Comparison of ENCODE assay signal across 8 cellular contexts in genomic region chr4:8159522-8160232, GRCh38. TPM values are rescaled to one million over a fixed set of nuclear protein-coding genes. Genes with fewer than 3 reads are reported as not detected.
DNase-seq lines count a peak whose midpoint lies in the region; ATAC-seq, FAIRE-seq and TF ChIP-seq lines count a peak whose summit lies in the region.

No MANE protein-coding gene starts in this region.

- DNase-seq in activated T-cell treated with anti-CD3 and anti-CD28 coated beads, Interleukin-2, amount 50 U/mL, for 72 hours = no peak
- DNase-seq in activated T-cell treated with anti-CD3 and anti-CD28 coated beads for 4 hours (no peak), K562 (ENCODE audit: extremely low read depth in 1 of 4, low spot score in 3 of 4) (no peak), lower lobe of right lung (peak; percentile 24)
- no peak for DNase-seq in stimulated activated CD4-positive, alpha-beta T cell treated with anti-CD3 and anti-CD28 coated beads, Interleukin-15, amount 100 ng/mL, for 24 hours

- H3K9me1 ChIP-seq in K562 (ENCODE audit: control insufficient read depth, insufficient read depth, low read length) = no peaks in the 10 kb centered on the region

- H3K36me3 ChIP-seq in K562 (ENCODE audit: control insufficient read depth, insufficient read depth, low read length) (no peaks in the 10 kb centered on the region), lower lobe of right lung (no peaks in the 10 kb centered on the region), urinary bladder (ENCODE audit: insufficient read depth) (no peaks in the 10 kb centered on the region)

- no peaks in the 10 kb centered on the region for H3K9me3 ChIP-seq in K562 (replicated peaks; ENCODE audit: control insufficient read depth, insufficient read depth, low read depth, low read length)
- no peaks in the 10 kb centered on the region for H3K9me3 ChIP-seq in lower lobe of right lung

- no peak for FAIRE-seq in K562 (lab: Jason Lieb, UNC)

- no peaks in the 10 kb centered on the region for H3K36me3 Mint-ChIP-seq in activated T-cell treated with anti-CD3 and anti-CD28 coated beads, Interleukin-2, amount 50 U/mL, for 72 hours (ENCODE audit: insufficient read depth in 2 of 2)

- ATAC-seq in activated T-cell treated with anti-CD3 and anti-CD28 coated beads, Interleukin-2, amount 50 U/mL, for 72 hours (replicated peaks in 1 of 2) = no peak
- ATAC-seq in K562 = no peak
- ATAC-seq in lower lobe of right lung = no peak
- no peak for ATAC-seq in HG02870 (IDR thresholded peaks at IDR 0.05; ENCODE audit: unreplicated experiment)
- ATAC-seq in GM18502 (IDR thresholded peaks at IDR 0.05; ENCODE audit: poor library complexity, unreplicated experiment) = no peak

- H2AFZ ChIP-seq in K562 (ENCODE audit: low read depth, low read length) = peak overlapping the region; percentile 98

- peak overlapping the region in 1 of 2 experiments; percentile 85; a peak in 2 of 4 replicates for H3K9ac ChIP-seq in K562 (ENCODE audit: insufficient read depth in 1 of 2, low read depth in 2 of 2, low read length in 2 of 2)

- H3K4me3 Mint-ChIP-seq in activated T-cell treated with anti-CD3 and anti-CD28 coated beads, Interleukin-2, amount 50 U/mL, for 72 hours = peak overlapping the region; percentile 61 to 96

- H3K9me3 Mint-ChIP-seq in activated T-cell treated with anti-CD3 and anti-CD28 coated beads, Interleukin-2, amount 50 U/mL, for 72 hours = no peaks in the 10 kb centered on the region

- H3K27ac ChIP-seq in K562 (ENCODE audit: extremely low read depth, low read depth, low read length) (no peak overlapping the region), lower lobe of right lung (peak overlapping the region; percentile 76), urinary bladder (ENCODE audit: low read depth) (no peak overlapping the region)

- no peak for TF ChIP-seq RAD21 in K562 (CRISPR knock-in tag; conservative IDR thresholded peaks at IDR 0.05 in 1 of 2, IDR thresholded peaks at IDR 0.05 in 1 of 2)

- CTCF ChIA-PET in K562 (lab: Yijun Ruan, JAX; ENCODE audit: low intra/inter-chr PET ratio) = no interaction called here

- H3K27me3 ChIP-seq in K562 (ENCODE audit: control insufficient read depth in 2 of 2, insufficient read depth in 2 of 2, low read length in 2 of 2) (peaks cover 18 to 72% of the 10 kb centered on the region in 2 experiments; a peak in 4 of 5 replicates), lower lobe of right lung (ENCODE audit: low read depth) (peaks cover 12% of the 10 kb centered on the region)

- no TSS peak for BruUV-seq in K562 (replicated peaks; lab: Mats Ljungman, UMichigan)

- intact Hi-C loops in K562 (cut with micrococcal nuclease) (no loop called here), lower lobe of right lung (cut with DNase I) (no loop called here)

- 16% methylated on average over 15 of the region's 15 CpGs for WGBS in K562 (ENCODE audit: insufficient coverage, low coverage, missing lambda C conversion rate)
- WGBS in urinary bladder = 26% methylated on average over 15 of the region's 15 CpGs

- H4K20me1 ChIP-seq in K562 (replicated peaks; ENCODE audit: control insufficient read depth, insufficient read depth, low read length) = peaks cover 6% of the 10 kb centered on the region

- TF ChIP-seq POLR2A in K562 (conservative IDR thresholded peaks at IDR 0.05) = no peak

- TF ChIP-seq CTCF in K562 (IDR thresholded peaks at IDR 0.05 in 2 of 3, conservative IDR thresholded peaks at IDR 0.05 in 1 of 3; ENCODE audit: insufficient read depth in 2 of 3, low read depth in 1 of 3, low read length in 3 of 3) (no peak), lower lobe of right lung (IDR thresholded peaks at IDR 0.05) (no peak)

- peaks cover 7% of the 10 kb centered on the region for H3K27me3 Mint-ChIP-seq in activated T-cell treated with anti-CD3 and anti-CD28 coated beads, Interleukin-2, amount 50 U/mL, for 72 hours (ENCODE audit: low read depth)

- TF ChIP-seq EP300 in K562 (IDR thresholded peaks at IDR 0.05; ENCODE audit: low read length) = no peak

- peaks cover 4% of the 10 kb centered on the region for H3K4me1 Mint-ChIP-seq in activated T-cell treated with anti-CD3 and anti-CD28 coated beads, Interleukin-2, amount 50 U/mL, for 72 hours (ENCODE audit: low read depth)

- in situ Hi-C loops in K562 (cut with MboI) = loop anchor here (10.0 kb wide), 1 partner anchor 245 kb away; no protein-coding TSS in a partner anchor

- POLR2A ChIA-PET in K562 (lab: Yijun Ruan, JAX) = interaction anchor here (0.5 to 0.7 kb wide), 4 partner anchors 77 to 515 kb away, joined by 3 to 5 read pairs (median 3); no protein-coding TSS in a partner anchor

- H3K79me2 ChIP-seq in K562 (ENCODE audit: control insufficient read depth, insufficient read depth, low read length) = no peaks in the 10 kb centered on the region

- H3K27ac Mint-ChIP-seq in activated T-cell treated with anti-CD3 and anti-CD28 coated beads, Interleukin-2, amount 50 U/mL, for 72 hours = no peak overlapping the region

- peak overlapping the region; percentile 40; the same call in 1 of the 2 replicates for H3K4me3 ChIP-seq in K562
- H3K4me3 ChIP-seq in lower lobe of right lung = peak overlapping the region; percentile 83
- peak overlapping the region; percentile 65 for H3K4me3 ChIP-seq in urinary bladder (ENCODE audit: low read depth, low read length)

- H3K4me2 ChIP-seq in K562 (ENCODE audit: insufficient read depth, low read length) = peak overlapping the region; percentile 88

- H3K4me1 ChIP-seq in K562 (replicated peaks in 1 of 2; ENCODE audit: control insufficient read depth in 2 of 2, insufficient read depth in 2 of 2, low read length in 2 of 2) (peaks cover 0 to 22% of the 10 kb centered on the region in 2 experiments; a peak in 2 of 5 replicates), lower lobe of right lung (peaks cover 20% of the 10 kb centered on the region), urinary bladder (ENCODE audit: insufficient read depth) (peaks cover 4% of the 10 kb centered on the region)

TF ChIP-seq in K562, 482 proteins besides CTCF, POLR2A, EP300 and RAD21 (continues in another document):
- TF ChIP-seq FOXA1 (IDR thresholded peaks at IDR 0.05; ENCODE audit: borderline replicate concordance) (no peak), HBP1 (CRISPR knock-in tag; IDR thresholded peaks at IDR 0.05) (no peak), ELF1 (tag; IDR thresholded peaks at IDR 0.05) (no peak)

RNA-seq across cellular contexts. Expression of gene ABLIM2, which starts 1.1 kb away (rescaled TPM):
- total RNA-seq in activated T-cell treated with anti-CD3 and anti-CD28 coated beads, Interleukin-2, amount 50 U/mL, for 72 hours = under 1 TPM; 0.34 to 0.60 TPM
- total RNA-seq in K562 (2011; cell fraction: chromatin; rRNA removed; ENCODE audit: low replicate concordance) = not detected in 2 replicates
- total RNA-seq in K562 (2011; cell fraction: nucleolus; rRNA removed) = not detected in 2 replicates
- not detected in 2 replicates for total RNA-seq in K562 (2011; cell fraction: nucleoplasm; rRNA removed)
- not detected in 2 replicates for total RNA-seq in K562 (2014; rRNA removed)
- total RNA-seq in K562 (2014; rRNA removed; fragmentation: Illumina TruSeq; extraction: Trizol) = not detected in 2 replicates
- not detected in 2 replicates for total RNA-seq in K562 (2015; rRNA removed; fragmentation: Illumina TruSeq; extraction: Trizol)
- total RNA-seq in K562 (2021) = not detected in 2 replicates
- polyA plus RNA-seq in K562 (2011; rRNA removed) = not detected in 2 replicates
- not detected in 2 replicates for polyA plus RNA-seq in K562 (2011; cell fraction: cytosol; rRNA removed)
- not detected in 2 replicates for polyA plus RNA-seq in K562 (2011; cell fraction: nucleus; rRNA removed)
- not detected in 2 replicates for polyA plus RNA-seq in K562 (2012)
- polyA plus RNA-seq in K562 (2014; fragmentation: Illumina TruSeq; extraction: Trizol) = not detected in 2 replicates
- polyA plus RNA-seq in K562 (2014; fragmentation: Nextera tagmentation; extraction: Ambion mirVana) = not detected
- not detected in 2 replicates for polyA plus RNA-seq in K562 (2014; rRNA removed)
- polyA minus RNA-seq in K562 (2011; rRNA and poly(A)+ RNA removed) = not detected in 2 replicates
- not detected in 2 replicates for polyA minus RNA-seq in K562 (2011; cell fraction: cytosol; rRNA and poly(A)+ RNA removed)
- not detected in 2 replicates for polyA minus RNA-seq in K562 (2011; cell fraction: nucleus; rRNA and poly(A)+ RNA removed)
- 5.2 TPM for total RNA-seq in lower lobe of right lung
- total RNA-seq in urinary bladder = 1.1 TPM
- polyA plus RNA-seq in urinary bladder = 5.9 TPM

RNA-seq across cellular contexts. Expression of gene SH3TC1, which starts 39.4 kb away (rescaled TPM):
- 10 to 100 TPM; 15.2 to 39.0 TPM for total RNA-seq in activated T-cell treated with anti-CD3 and anti-CD28 coated beads, Interleukin-2, amount 50 U/mL, for 72 hours
- 3.2 and 16.5 TPM in 2 replicates for total RNA-seq in K562 (2011; cell fraction: chromatin; rRNA removed; ENCODE audit: low replicate concordance)
- total RNA-seq in K562 (2011; cell fraction: nucleolus; rRNA removed) = 8.8 and 11.8 TPM in 2 replicates
- total RNA-seq in K562 (2011; cell fraction: nucleoplasm; rRNA removed) = 7.0 TPM in 2 replicates
- total RNA-seq in K562 (2014; rRNA removed) = 1.5 and 1.7 TPM in 2 replicates
- 0.32 and 0.55 TPM in 2 replicates for total RNA-seq in K562 (2014; rRNA removed; fragmentation: Illumina TruSeq; extraction: Trizol)
- 0.41 and 0.51 TPM in 2 replicates for total RNA-seq in K562 (2015; rRNA removed; fragmentation: Illumina TruSeq; extraction: Trizol)
- total RNA-seq in K562 (2021) = 1.1 and 2.1 TPM in 2 replicates
- 0.38 and 0.46 TPM in 2 replicates for polyA plus RNA-seq in K562 (2011; rRNA removed)
- 0.44 and 0.70 TPM in 2 replicates for polyA plus RNA-seq in K562 (2011; cell fraction: cytosol; rRNA removed)
- polyA plus RNA-seq in K562 (2011; cell fraction: nucleus; rRNA removed) = 2.6 and 3.4 TPM in 2 replicates
- polyA plus RNA-seq in K562 (2012) = 1.2 and 19.6 TPM in 2 replicates
- polyA plus RNA-seq in K562 (2014; fragmentation: Illumina TruSeq; extraction: Trizol) = 0.46 and 0.87 TPM in 2 replicates
- under 1 TPM in 1 of 2 experiments, not detected in 1; 0.04 TPM for polyA plus RNA-seq in K562 (2014; fragmentation: Nextera tagmentation; extraction: Ambion mirVana)
- polyA plus RNA-seq in K562 (2014; rRNA removed) = 0.45 and 0.88 TPM in 2 replicates
- polyA minus RNA-seq in K562 (2011; rRNA and poly(A)+ RNA removed) = 0.18 and 0.45 TPM in 2 replicates
- 0.48 and 1.6 TPM in 2 replicates for polyA minus RNA-seq in K562 (2011; cell fraction: cytosol; rRNA and poly(A)+ RNA removed)
- polyA minus RNA-seq in K562 (2011; cell fraction: nucleus; rRNA and poly(A)+ RNA removed) = 3.6 and 4.7 TPM in 2 replicates
- 73.1 TPM for total RNA-seq in lower lobe of right lung
- 20.5 TPM for total RNA-seq in urinary bladder
- 17.2 TPM for polyA plus RNA-seq in urinary bladder
